8 cellular contexts compared by ENCODE assay signal in genomic region chr10:69845574-69846251, GRCh38. TPM values are rescaled to one million over a fixed set of nuclear protein-coding genes. Genes with fewer than 3 reads are reported as not detected.
DNase-seq lines count a peak whose midpoint lies in the region; ATAC-seq and TF ChIP-seq lines count a peak whose summit lies in the region.

No MANE protein-coding gene starts in this region.

- H3K4me1 ChIP-seq in gastroesophageal sphincter = peaks cover 0 to 35% (median 3%) of the 10 kb centered on the region in 3 donors

- no peak for TF ChIP-seq EP300 in gastroesophageal sphincter (IDR thresholded peaks at IDR 0.05)

- peak; percentile 42 for DNase-seq in ELF-1 (ENCODE audit: low read depth, low spot score)
- DNase-seq in SW480 (ENCODE audit: low spot score) = peak; percentile 32
- peak; percentile 90 for DNase-seq in renal cortical epithelial cell (ENCODE audit: low read depth)
- no peak for DNase-seq in NCI-H187 (lab: John Stamatoyannopoulos, UW)
- DNase-seq in activated gamma-delta T cell treated with Interleukin-2 at 50 U/mL for 16 hours = no peak
- no peak for DNase-seq in midbrain (lab: John Stamatoyannopoulos, UW)

- H3K27me3 ChIP-seq in gastroesophageal sphincter = no peaks in the 10 kb centered on the region

- H3K9me3 ChIP-seq in gastroesophageal sphincter = no peaks in the 10 kb centered on the region

- no peak overlapping the region for H3K27ac ChIP-seq in gastroesophageal sphincter

- no peaks in the 10 kb centered on the region for H3K36me3 ChIP-seq in gastroesophageal sphincter

- no peak for TF ChIP-seq CTCF in gastroesophageal sphincter (IDR thresholded peaks at IDR 0.05)

- H3K4me3 ChIP-seq in gastroesophageal sphincter = no peak overlapping the region

- WGBS in gastroesophageal sphincter (ENCODE audit: low coverage in 1 of 2), 2 donors = 41 to 46% methylated on average over 4 of the region's 6 CpGs

- ATAC-seq in gastroesophageal sphincter = peak; percentile 50
- ATAC-seq in GM19455 (IDR thresholded peaks at IDR 0.05; ENCODE audit: unreplicated experiment) = no peak

- TF ChIP-seq POLR2A in gastroesophageal sphincter (IDR thresholded peaks at IDR 0.05) = no peak

RNA-seq across cellular contexts. Expression of gene COL13A1, which starts 44.0 kb away (rescaled TPM):
- total RNA-seq in gastroesophageal sphincter (1 to 10 TPM; 1.2 to 6.8 (median 3.9) TPM), renal cortical epithelial cell (0.35 and 0.87 TPM in 2 replicates)

Comparison
In these comparisons a context has a peak if more than half of its experiments do, and no peak if none do; other contexts are left out.
1. DNase-seq: peak in ELF-1 (single experiment), SW480 (single experiment) and renal cortical epithelial cell (single experiment); none in NCI-H187 (0 of 2), activated gamma-delta T cell treated with Interleukin-2 at 50 U/mL for 16 hours (single experiment) and midbrain (single experiment).